ENCODE assay signal across 8 cellular contexts in genomic region chr3:125357837-125358236, GRCh38. TPM values are rescaled to one million over a fixed set of nuclear protein-coding genes. Genes with fewer than 3 reads are reported as not detected.
DNase-seq lines count a peak whose midpoint lies in the region; ATAC-seq and TF ChIP-seq lines count a peak whose summit lies in the region.

No MANE protein-coding gene starts in this region.

- H3K4me3 ChIP-seq in WI38 (ENCODE audit: low read depth, low read length), result peak overlapping the region; percentile 62; the same call in 1 of the 2 replicates
- peak overlapping the region; percentile 53 for H3K4me3 ChIP-seq in fibroblast of villous mesenchyme (ENCODE audit: low read depth, low read length)

- no peaks in the 10 kb centered on the region for H3K9me3 Mint-ChIP-seq in T-helper 2 cell treated with Interferon-gamma antibody and Interleukin-4, amounts not matched to agents 5 μg/mL and 100 μg/mL, for 36 hours
- no peaks in the 10 kb centered on the region for H3K9me3 Mint-ChIP-seq in stimulated activated memory B cell treated with anti-CD40 and anti-IgM and Interleukin-4, amounts not matched to agents 10 μg/mL and 1 μg/mL and 100 μg/mL, for 72 hours

- peaks cover 9% of the 10 kb centered on the region for H3K36me3 Mint-ChIP-seq in T-helper 2 cell treated with Interferon-gamma antibody and Interleukin-4, amounts not matched to agents 5 μg/mL and 100 μg/mL, for 36 hours (ENCODE audit: low read depth)
- peaks cover 19% of the 10 kb centered on the region for H3K36me3 Mint-ChIP-seq in stimulated activated memory B cell treated with anti-CD40 and anti-IgM and Interleukin-4, amounts not matched to agents 10 μg/mL and 1 μg/mL and 100 μg/mL, for 72 hours

- TF ChIP-seq CTCF in WI38 (IDR thresholded peaks at IDR 0.05; ENCODE audit: low read depth, low read length) (no peak), fibroblast of villous mesenchyme (IDR thresholded peaks at IDR 0.05; ENCODE audit: insufficient read depth, low read depth, low read length) (no peak)

- H3K4me3 Mint-ChIP-seq in T-helper 2 cell treated with Interferon-gamma antibody and Interleukin-4, amounts not matched to agents 5 μg/mL and 100 μg/mL, for 36 hours, result peak overlapping the region; percentile 77
- peak overlapping the region; percentile 71 for H3K4me3 Mint-ChIP-seq in stimulated activated memory B cell treated with anti-CD40 and anti-IgM and Interleukin-4, amounts not matched to agents 10 μg/mL and 1 μg/mL and 100 μg/mL, for 72 hours

- ATAC-seq in stimulated activated memory B cell treated with anti-CD40 and anti-IgM and Interleukin-4, amounts not matched to agents 10 μg/mL and 1 μg/mL and 100 μg/mL, for 72 hours, result no peak
- no peak for ATAC-seq in GM19023 (IDR thresholded peaks at IDR 0.05; ENCODE audit: unreplicated experiment)

- no peak for DNase-seq in T-helper 2 cell treated with Interferon-gamma antibody and Interleukin-4, amounts not matched to agents 5 μg/mL and 100 μg/mL, for 36 hours (ENCODE audit: low spot score)
- DNase-seq in T-helper 2 cell (no peak), fibroblast of villous mesenchyme (ENCODE audit: low read depth) (no peak), ureter (ENCODE audit: low spot score) (no peak), NCI-H526 (lab: John Stamatoyannopoulos, UW) (no peak)

- peak overlapping the region; percentile 47 for H3K27ac Mint-ChIP-seq in T-helper 2 cell treated with Interferon-gamma antibody and Interleukin-4, amounts not matched to agents 5 μg/mL and 100 μg/mL, for 36 hours
- peak overlapping the region; percentile 79 for H3K27ac Mint-ChIP-seq in stimulated activated memory B cell treated with anti-CD40 and anti-IgM and Interleukin-4, amounts not matched to agents 10 μg/mL and 1 μg/mL and 100 μg/mL, for 72 hours

- H3K4me1 Mint-ChIP-seq in T-helper 2 cell treated with Interferon-gamma antibody and Interleukin-4, amounts not matched to agents 5 μg/mL and 100 μg/mL, for 36 hours (ENCODE audit: low read depth), result peaks cover 33% of the 10 kb centered on the region
- peaks cover 68% of the 10 kb centered on the region for H3K4me1 Mint-ChIP-seq in stimulated activated memory B cell treated with anti-CD40 and anti-IgM and Interleukin-4, amounts not matched to agents 10 μg/mL and 1 μg/mL and 100 μg/mL, for 72 hours

- H3K27me3 Mint-ChIP-seq in T-helper 2 cell treated with Interferon-gamma antibody and Interleukin-4, amounts not matched to agents 5 μg/mL and 100 μg/mL, for 36 hours (ENCODE audit: low read depth), result no peaks in the 10 kb centered on the region
- H3K27me3 Mint-ChIP-seq in stimulated activated memory B cell treated with anti-CD40 and anti-IgM and Interleukin-4, amounts not matched to agents 10 μg/mL and 1 μg/mL and 100 μg/mL, for 72 hours, result no peaks in the 10 kb centered on the region

RNA-seq across cellular contexts. Expression of gene ZNF148, which starts 17.3 kb away (rescaled TPM):
- total RNA-seq in fibroblast of villous mesenchyme (28.3 and 42.7 TPM in 2 replicates), ureter (50.2 TPM)
